12 cellular contexts compared by ENCODE assay signal in genomic region chr19:39943586-39943985, GRCh38. TPM values are rescaled to one million over a fixed set of nuclear protein-coding genes. Genes with fewer than 3 reads are reported as not detected.
A peak's percentile ranks its signal among the peaks of the same experiment; 100 is the strongest.
DNase-seq lines count a peak whose midpoint lies in the region; ATAC-seq and TF ChIP-seq lines count a peak whose summit lies in the region.
"Had no signal": no experiment of that assay in that cellular context is flagged by ENCODE, and none has a peak within 500 bp of the region (broad histone marks: within the 10 kb centered on the region; RNA-seq: fewer than 3 reads in every experiment).

No MANE protein-coding gene starts in this region.

- peaks cover 11% of the 10 kb centered on the region for H3K36me3 Mint-ChIP-seq in effector memory CD8-positive, alpha-beta T cell (ENCODE audit: insufficient read depth)

- H3K36me3 ChIP-seq in DND-41 (ENCODE audit: insufficient read depth, low read length), result no peaks in the 10 kb centered on the region
- H3K36me3 ChIP-seq in Peyer's patch, result no peaks in the 10 kb centered on the region
- no peaks in the 10 kb centered on the region for H3K36me3 ChIP-seq in spleen

- H4K20me1 ChIP-seq in DND-41 (ENCODE audit: insufficient read depth, low read length), result no peaks in the 10 kb centered on the region

- peaks cover 60% of the 10 kb centered on the region for H3K4me1 ChIP-seq in DND-41 (ENCODE audit: insufficient read depth, low read length)
- H3K4me1 ChIP-seq in Peyer's patch, result peaks cover 5 to 43% (median 20%) of the 10 kb centered on the region in 4 donors
- peaks cover 30 to 87% (median 50%) of the 10 kb centered on the region in 6 donors for H3K4me1 ChIP-seq in spleen

- H3K27ac ChIP-seq in DND-41 (ENCODE audit: low read length) (peak overlapping the region; percentile 93), Peyer's patch (peak overlapping the region; percentile 60 to 93 (median 78)), spleen (peak overlapping the region in 6 of 8 donors; percentile 55 to 93 (median 68))

- ATAC-seq in DND-41 (ENCODE audit: insufficient read depth, low read depth), result no peak
- no peak for ATAC-seq in effector memory CD8-positive, alpha-beta T cell (replicated peaks)

- peaks cover 41 to 54% of the 10 kb centered on the region in 2 donors for H3K4me1 Mint-ChIP-seq in effector memory CD8-positive, alpha-beta T cell (ENCODE audit: low read depth in 2 of 2)

- no peaks in the 10 kb centered on the region for H3K79me2 ChIP-seq in DND-41 (ENCODE audit: insufficient read depth, low read length)

- intact Hi-C loops in spleen (cut with DNase I; ENCODE audit: low total_unique reads), result no loop called here

- peaks cover 0 to 11% of the 10 kb centered on the region in 2 donors for H3K9me3 Mint-ChIP-seq in effector memory CD8-positive, alpha-beta T cell

- no peaks in the 10 kb centered on the region for H3K9me3 ChIP-seq in DND-41 (ENCODE audit: insufficient read depth, low read length, severe bottlenecking)
- no peaks in the 10 kb centered on the region for H3K9me3 ChIP-seq in Peyer's patch
- peaks cover 0 to 20% (median 16%) of the 10 kb centered on the region in 8 donors for H3K9me3 ChIP-seq in spleen

- H3K4me3 ChIP-seq in DND-41 (ENCODE audit: low read depth in 1 of 2, low read length in 2 of 2), result peak overlapping the region in 1 of 2 experiments; percentile 33; a peak in 2 of 4 replicates
- peak overlapping the region in 1 of 4 donors; percentile 39 for H3K4me3 ChIP-seq in Peyer's patch
- H3K4me3 ChIP-seq in spleen, result peak overlapping the region in 1 of 8 donors; percentile 1

- H3K27ac Mint-ChIP-seq in effector memory CD8-positive, alpha-beta T cell, result peak overlapping the region; percentile 86 to 94

- H3K4me2 ChIP-seq in DND-41 (ENCODE audit: insufficient read depth, low read length), result peak overlapping the region; percentile 52

- H3K27me3 Mint-ChIP-seq in effector memory CD8-positive, alpha-beta T cell, result no peaks in the 10 kb centered on the region

- peak overlapping the region; percentile 75 to 79 for H3K4me3 Mint-ChIP-seq in effector memory CD8-positive, alpha-beta T cell

- no peak for DNase-seq in DND-41
- DNase-seq in Peyer's patch, result peak in 2 of 3 donors; percentile 61 to 62
- no peak for DNase-seq in effector memory CD8-positive, alpha-beta T cell
- no peak for DNase-seq in spleen
- DNase-seq in NCI-H748 (lab: John Stamatoyannopoulos, UW; ENCODE audit: unreplicated experiment), result no peak
- no peak for DNase-seq in SK-N-DZ (ENCODE audit: low spot score)
- no peak for DNase-seq in NCI-H748 treated with DMSO at 0.1 percent for 48 hours (lab: John Stamatoyannopoulos, UW)
- DNase-seq: dermis blood vessel endothelial cell, IMR-90, NCI-H510A, RPMI8226, T-helper 9 cell had no signal

- TF ChIP-seq POLR2A in Peyer's patch (IDR thresholded peaks at IDR 0.05) (no peak), spleen (IDR thresholded peaks at IDR 0.05) (no peak)

- H3K27me3 ChIP-seq in DND-41 (ENCODE audit: insufficient read depth, low read length, poor library complexity) (no peaks in the 10 kb centered on the region), Peyer's patch (no peaks in the 10 kb centered on the region), spleen (replicated peaks in 1 of 7) (peaks cover 0 to 44% (median 0%) of the 10 kb centered on the region in 7 donors)

- peak overlapping the region; percentile 48 for H3K9ac ChIP-seq in DND-41 (ENCODE audit: low read depth, low read length)

- no peak overlapping the region for H2AFZ ChIP-seq in DND-41 (ENCODE audit: low read depth, low read length)

- 85 to 89% (median 87%) methylated on average over 7 of the region's 7 CpGs for WGBS in spleen, 5 donors

- TF ChIP-seq CTCF in DND-41 (IDR thresholded peaks at IDR 0.05; ENCODE audit: borderline replicate concordance, extremely low read depth, low read length, poor library complexity, severe bottlenecking) (no peak), Peyer's patch (IDR thresholded peaks at IDR 0.05) (no peak), spleen (IDR thresholded peaks at IDR 0.05 in 8 of 11, conservative IDR thresholded peaks at IDR 0.05 in 3 of 11) (no peak)

RNA-seq across cellular contexts. Expression of gene FCGBP, which starts 9.2 kb away (rescaled TPM):
- total RNA-seq in Peyer's patch, result 1,000 to 10,000 TPM in 3 of 4 donors, 100 to 1,000 TPM in 1; 563 to 4,025 (median 1,224) TPM
- 10 to 100 TPM in 3 of 7 donors, 1 to 10 TPM in 4; 4.3 to 18.9 (median 9.0) TPM for total RNA-seq in spleen
- polyA plus RNA-seq in spleen, result 1 to 10 TPM in 2 of 3 donors, under 1 TPM in 1; 0.91 to 1.8 (median 1.2) TPM
- polyA plus RNA-seq in SK-N-DZ (2014; cell fraction: cytosol; rRNA removed), result 0.25 and 0.26 TPM in 2 replicates
- polyA plus RNA-seq in SK-N-DZ (2014; cell fraction: nucleus; rRNA removed), result 0.41 and 1.6 TPM in 2 replicates

RNA-seq across cellular contexts. Expression of gene PSMC4, which starts 27.4 kb away (rescaled TPM):
- total RNA-seq in Peyer's patch (10 to 100 TPM; 74.4 to 97.9 (median 90.0) TPM), spleen (10 to 100 TPM; 58.9 to 85.4 (median 65.4) TPM)
- 10 to 100 TPM; 53.2 to 66.4 (median 55.5) TPM for polyA plus RNA-seq in spleen
- polyA plus RNA-seq in SK-N-DZ (2014; cell fraction: cytosol; rRNA removed), result 221 and 276 TPM in 2 replicates
- 143 and 167 TPM in 2 replicates for polyA plus RNA-seq in SK-N-DZ (2014; cell fraction: nucleus; rRNA removed)

RNA-seq across cellular contexts. Expression of gene ZNF546, which starts 53.3 kb away (rescaled TPM):
- 1 to 10 TPM; 3.0 to 5.5 (median 4.8) TPM for total RNA-seq in Peyer's patch
- total RNA-seq in spleen, result 10 to 100 TPM in 3 of 7 donors, 1 to 10 TPM in 4; 7.3 to 15.1 (median 9.2) TPM
- 1 to 10 TPM; 1.4 to 2.3 (median 1.4) TPM for polyA plus RNA-seq in spleen
- polyA plus RNA-seq in SK-N-DZ (2014; cell fraction: cytosol; rRNA removed), result 2.2 and 4.3 TPM in 2 replicates
- polyA plus RNA-seq in SK-N-DZ (2014; cell fraction: nucleus; rRNA removed), result 2.2 and 2.5 TPM in 2 replicates

Comparison
In these comparisons a context has a peak if more than half of its experiments do, and no peak if none do; other contexts are left out.
1. DNase-seq: peak in Peyer's patch (2 of 3); none in DND-41 (single experiment), effector memory CD8-positive, alpha-beta T cell (0 of 3), spleen (single experiment), NCI-H748 (single experiment), SK-N-DZ (single experiment) and NCI-H748 treated with DMSO at 0.1 percent for 48 hours (single experiment).
2. RNA of gene FCGBP, which starts 9.2 kb away (total RNA-seq): 563 to 4,025 TPM in Peyer's patch; 4.3 to 18.9 TPM in spleen; every median in the first group is over 10 times any median in the second.
3. Peak in every context shown above with its lines, with median percentiles within 50 percentile points of each other: H3K27ac ChIP-seq.